15 cellular contexts compared by ENCODE assay signal in genomic region chr14:101196795-101197590, GRCh38.
A peak's percentile ranks its signal among the peaks of the same experiment; 100 is the strongest.
DNase-seq lines count a peak whose midpoint lies in the region; ATAC-seq lines count a peak whose summit lies in the region.
"Had no signal": no experiment of that assay in that cellular context is flagged by ENCODE, and none has a peak within 500 bp of the region (broad histone marks: within the 10 kb centered on the region; RNA-seq: fewer than 3 reads in every experiment).

No MANE protein-coding gene starts in this region.

- DNase-seq in H7 (peak; percentile 82), RPMI8226 (peak; percentile 24), iPS-NIHi7 (ENCODE audit: extremely low spot score) (peak; percentile 71)
- peak; percentile 20 for DNase-seq in stimulated activated CD8-positive, alpha-beta memory T cell treated with anti-CD3 and anti-CD28 coated beads, Interleukin-4, amount 100 ng/mL, for 48 hours
- DNase-seq in NK-92 treated with Interleukin-12 subunit alpha and Interleukin-12 subunit beta, amount 100 ng/mL, for 24 hours (lab: John Stamatoyannopoulos, UW), result no peak
- DNase-seq: activated CD4-positive, alpha-beta memory T cell treated with anti-CD3 and anti-CD28 coated beads, Interleukin-2, amount 10 ng/mL, durations not matched to agents 7 days and 5 days; DMS53; HFFc6; NCI-H748 treated with DMSO at 0.1 percent for 48 hours; right cardiac atrium had no signal

- ATAC-seq in HG03139 (IDR thresholded peaks at IDR 0.05; ENCODE audit: unreplicated experiment), result no peak
- no peak for ATAC-seq in HG03097 (IDR thresholded peaks at IDR 0.05; ENCODE audit: low FRiP score, unreplicated experiment)
- ATAC-seq: Panc1, right cardiac atrium had no signal

- no peaks in the 10 kb centered on the region for H3K27me3 ChIP-seq in H7 (ENCODE audit: control insufficient read depth, insufficient read depth, low read length)
- H3K27me3 ChIP-seq: BLaER1 treated with 17β-estradiol and CSF1 and Interleukin-3, amounts not matched to agents 10 nM and 100 nM had no signal

- no peak overlapping the region for H3K4me3 ChIP-seq in H7 (ENCODE audit: insufficient read depth, low read depth, low read length)
- H3K4me3 ChIP-seq: BLaER1 treated with 17β-estradiol and CSF1 and Interleukin-3, amounts not matched to agents 10 nM and 100 nM; lung had no signal

- H3K36me3 ChIP-seq in H7 (replicated peaks; ENCODE audit: control insufficient read depth, insufficient read depth, low read length), result no peaks in the 10 kb centered on the region
- H3K36me3 ChIP-seq: BLaER1 treated with 17β-estradiol and CSF1 and Interleukin-3, amounts not matched to agents 10 nM and 100 nM had no signal
